26 cellular contexts compared by ENCODE assay signal in the genomic region with DNA sequence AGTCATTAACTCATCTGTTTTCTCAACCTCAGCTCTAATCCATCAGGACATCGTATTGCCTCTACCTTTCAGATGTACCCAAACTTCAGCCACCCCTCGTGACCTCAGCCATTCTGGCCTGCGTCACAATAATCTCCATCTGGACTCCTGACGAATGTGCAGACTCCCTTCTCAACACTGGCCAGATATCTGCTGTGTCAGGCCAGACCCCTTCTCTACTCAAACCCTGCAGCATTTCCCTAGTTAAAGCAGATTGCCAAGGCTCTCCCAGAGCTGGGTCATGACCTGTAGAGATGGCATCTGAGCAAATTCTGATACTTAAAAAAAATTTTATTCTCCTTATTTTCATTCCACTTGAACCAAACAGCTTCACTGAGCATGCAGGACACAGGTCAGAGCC.
DNase-seq lines count a peak whose midpoint lies in the region; ATAC-seq, FAIRE-seq and TF ChIP-seq lines count a peak whose summit lies in the region.
"Had no signal": no experiment of that assay in that cellular context is flagged by ENCODE, and none has a peak within 500 bp of the region (broad histone marks: within the 10 kb centered on the region; RNA-seq: fewer than 3 reads in every experiment).

No MANE protein-coding gene starts in this region.

- H3K79me2 ChIP-seq in GM23338 (replicated peaks; ENCODE audit: insufficient read depth), result no peaks in the 10 kb centered on the region
- peaks cover 9% of the 10 kb centered on the region; the same call in 1 of the 2 replicates for H3K79me2 ChIP-seq in SK-N-SH (ENCODE audit: insufficient read depth)
- no peaks in the 10 kb centered on the region for H3K79me2 ChIP-seq in H1 (ENCODE audit: control insufficient read depth in 1 of 2, insufficient read depth in 2 of 2, low read length in 2 of 2)
- peaks cover 18% of the 10 kb centered on the region for H3K79me2 ChIP-seq in neural progenitor cell (ENCODE audit: low read depth)

- H2BK5ac ChIP-seq in H1 (ENCODE audit: low read depth, low read length), result no peak overlapping the region

- H3K4me1 Mint-ChIP-seq in GM23338, result peaks cover 16% of the 10 kb centered on the region
- peaks cover 21% of the 10 kb centered on the region for H3K4me1 Mint-ChIP-seq in neural progenitor cell
- H3K4me1 Mint-ChIP-seq: CD14-positive monocyte had no signal

- H2BK120ac ChIP-seq in H1 (replicated peaks; ENCODE audit: low read depth, low read length), result no peak overlapping the region

- H3K9me3 Mint-ChIP-seq in GM23338 (peaks cover 4% of the 10 kb centered on the region; the same call in 2 of the 3 replicates), neural progenitor cell (peaks cover 21% of the 10 kb centered on the region)
- H3K9me3 Mint-ChIP-seq: CD4-positive, alpha-beta T cell had no signal

- H4K5ac ChIP-seq in H1 (ENCODE audit: insufficient read length, low read depth, low read length), result no peak overlapping the region

- TF ChIP-seq POLR2A in H1 (IDR thresholded peaks at IDR 0.05; ENCODE audit: control extremely low read depth in 1 of 2, low read depth in 2 of 2, low read length in 2 of 2), result no peak

- H4K8ac ChIP-seq in H1 (ENCODE audit: extremely low read depth, insufficient read depth, low read length), result no peak overlapping the region

- H3K9ac ChIP-seq in SK-N-SH (no peak overlapping the region), H1 (replicated peaks in 1 of 4; ENCODE audit: extremely low read depth in 1 of 4, low read depth in 3 of 4, low read length in 3 of 4) (no peak overlapping the region), neural progenitor cell (no peak overlapping the region)
- H3K9ac ChIP-seq: BLaER1 treated with 17β-estradiol and CSF1 and Interleukin-3, amounts not matched to agents 10 nM and 100 nM; GM23248 had no signal

- CTCF ChIA-PET in SK-N-SH (lab: Yijun Ruan, JAX), result interaction anchor here (0.8 to 1.6 kb wide), 3 partner anchors 15 to 109 kb away, joined by 3 to 5 read pairs (median 3); no protein-coding TSS in a partner anchor
- CTCF ChIA-PET in H1 (lab: Charles Lee; ENCODE audit: partially characterized antibody), result interaction anchor here (0.8 to 1.1 kb wide), 2 partner anchors 10 to 29 kb away, joined by 3 to 4 read pairs; no protein-coding TSS in a partner anchor

- no peak for ATAC-seq in GM23338
- ATAC-seq: A549, GM12878 had no signal

- FAIRE-seq in H1 (lab: Jason Lieb, UNC), result no peak
- FAIRE-seq: A549, D721Med, GM12878, GM19239, H54 had no signal

- POLR2A ChIA-PET in SK-N-SH (lab: Yijun Ruan, JAX) (no interaction called here), H1 (lab: Charles Lee; ENCODE audit: partially characterized antibody) (no interaction called here)

- H3K36me3 Mint-ChIP-seq in GM23338 (ENCODE audit: low read depth) (peaks cover 9% of the 10 kb centered on the region), neural progenitor cell (peaks cover 32% of the 10 kb centered on the region)
- H3K36me3 Mint-ChIP-seq: CD14-positive monocyte; CD8-positive, alpha-beta memory T cell had no signal

- H3K27me3 Mint-ChIP-seq in GM23338 (ENCODE audit: insufficient read depth, low read depth, poor library complexity) (peaks cover 3% of the 10 kb centered on the region), neural progenitor cell (ENCODE audit: insufficient read depth, low read depth) (no peaks in the 10 kb centered on the region)

- H3F3A ChIP-seq in GM23338 (replicated peaks; ENCODE audit: low read depth), result no peaks in the 10 kb centered on the region; the same call in 1 of the 2 replicates
- H3F3A ChIP-seq in SK-N-SH (replicated peaks; ENCODE audit: insufficient read depth), result no peaks in the 10 kb centered on the region
- peaks cover 10% of the 10 kb centered on the region for H3F3A ChIP-seq in neural progenitor cell (ENCODE audit: low read depth)

- H3K27me3 ChIP-seq in GM23338 (ENCODE audit: insufficient read depth) (no peaks in the 10 kb centered on the region), SK-N-SH (ENCODE audit: insufficient read depth) (no peaks in the 10 kb centered on the region), H1 (replicated peaks in 1 of 4; ENCODE audit: control insufficient read depth in 3 of 4, extremely low read depth in 1 of 4, insufficient read depth in 3 of 4, low read length in 3 of 4) (no peaks in the 10 kb centered on the region), neural progenitor cell (no peaks in the 10 kb centered on the region), dorsolateral prefrontal cortex (peaks cover 0 to 22% (median 0%) of the 10 kb centered on the region in 45 donors)
- H3K27me3 ChIP-seq: BE2C had no signal

- H2BK15ac ChIP-seq in H1 (ENCODE audit: low read length), result peak overlapping the region; percentile 61; the same call in 1 of the 2 replicates

- H3K79me1 ChIP-seq in H1 (ENCODE audit: low read depth, low read length), result no peaks in the 10 kb centered on the region

- intact Hi-C loops in dorsolateral prefrontal cortex (cut with DNase I), result no loop called here

- H3K9me2 ChIP-seq in GM23338 (ENCODE audit: insufficient read depth), result no peaks in the 10 kb centered on the region
- no peaks in the 10 kb centered on the region for H3K9me2 ChIP-seq in SK-N-SH

- no peak overlapping the region for H3K4ac ChIP-seq in H1 (replicated peaks; ENCODE audit: insufficient read length, low read depth, low read length)

- H2BK20ac ChIP-seq in H1 (ENCODE audit: low read length), result no peak overlapping the region

- TF ChIP-seq RAD21 in SK-N-SH (IDR thresholded peaks at IDR 0.05; ENCODE audit: low read length), result no peak
- no peak for TF ChIP-seq RAD21 in H1 (IDR thresholded peaks at IDR 0.05 in 1 of 2, conservative IDR thresholded peaks at IDR 0.05 in 1 of 2; ENCODE audit: low read depth in 2 of 2, low read length in 2 of 2)

- H3K18ac ChIP-seq in H1 (ENCODE audit: extremely low read depth, low read length), result no peak overlapping the region

- H3K4me2 ChIP-seq in GM23338, result no peak overlapping the region
- no peak overlapping the region for H3K4me2 ChIP-seq in SK-N-SH
- H3K4me2 ChIP-seq in H1 (ENCODE audit: insufficient read depth in 1 of 2, low read depth in 2 of 2, low read length in 2 of 2), result no peak overlapping the region
- no peak overlapping the region for H3K4me2 ChIP-seq in neural progenitor cell
- H3K4me2 ChIP-seq: A549; BLaER1 treated with 17β-estradiol and CSF1 and Interleukin-3, amounts not matched to agents 10 nM and 100 nM had no signal

- no peak overlapping the region for H3K4me3 Mint-ChIP-seq in GM23338
- H3K4me3 Mint-ChIP-seq in neural progenitor cell, result no peak overlapping the region
- H3K4me3 Mint-ChIP-seq: CD14-positive monocyte; CD4-positive, alpha-beta T cell; CD8-positive, alpha-beta memory T cell had no signal

- H3K23me2 ChIP-seq in H1 (ENCODE audit: low read depth, low read length), result peaks cover 2% of the 10 kb centered on the region; the same call in 1 of the 2 replicates

- H3K9me3 ChIP-seq in SK-N-SH (no peaks in the 10 kb centered on the region), H1 (ENCODE audit: insufficient read depth in 2 of 2, low read depth in 1 of 2, low read length in 1 of 2) (no peaks in the 10 kb centered on the region), neural progenitor cell (ENCODE audit: low read depth) (no peaks in the 10 kb centered on the region)
- H3K9me3 ChIP-seq: A549, BE2C, HAP-1 had no signal

- H3K27ac Mint-ChIP-seq in GM23338 (peak overlapping the region; percentile 74; the same call in 1 of the 2 replicates), neural progenitor cell (peak overlapping the region; percentile 76)
- H3K27ac Mint-ChIP-seq: CD4-positive, alpha-beta T cell; CD8-positive, alpha-beta memory T cell had no signal

- H2AK5ac ChIP-seq in H1 (ENCODE audit: low read depth, low read length), result no peak overlapping the region

- TF ChIP-seq CTCF in GM23338 (conservative IDR thresholded peaks at IDR 0.05; ENCODE audit: low read depth in 2 of 2), result no peak
- no peak for TF ChIP-seq CTCF in SK-N-SH (IDR thresholded peaks at IDR 0.05)
- no peak for TF ChIP-seq CTCF in H1 (IDR thresholded peaks at IDR 0.05; ENCODE audit: control extremely low read depth in 1 of 3, insufficient read depth in 1 of 3, low read depth in 1 of 3, low read length in 3 of 3)
- TF ChIP-seq CTCF in neural progenitor cell (IDR thresholded peaks at IDR 0.05), result no peak
- no peak for TF ChIP-seq CTCF in dorsolateral prefrontal cortex (IDR thresholded peaks at IDR 0.05 in 54 of 56, conservative IDR thresholded peaks at IDR 0.05 in 2 of 56; ENCODE audit: low read depth in 1 of 56, partially characterized antibody in 56 of 56)

- TF ChIP-seq EP300 in SK-N-SH (IDR thresholded peaks at IDR 0.05; ENCODE audit: borderline replicate concordance in 1 of 2, low read depth in 1 of 2, low read length in 1 of 2) (peak in 1 of 2 experiments; percentile 23; a peak in 1 of 4 replicates), H1 (IDR thresholded peaks at IDR 0.05; ENCODE audit: borderline replicate concordance in 1 of 2, low read depth in 2 of 2, low read length in 2 of 2) (no peak)

- no peak for DNase-seq in GM23338 (ENCODE audit: low spot score)
- peak; percentile 55 for DNase-seq in SK-N-SH
- DNase-seq in H1 (ENCODE audit: low read depth in 1 of 2, low spot score in 2 of 2), result no peak
- DNase-seq in neural progenitor cell (ENCODE audit: low spot score), result no peak
- DNase-seq in dorsolateral prefrontal cortex, result no peak
- DNase-seq in midbrain (lab: John Stamatoyannopoulos, UW), result no peak
- DNase-seq in activated CD4-positive, CD25-positive, alpha-beta regulatory T cell treated with anti-CD3 and anti-CD28 coated beads, Interleukin-2, amount 50 U/mL, for 72 hours, result no peak
- DNase-seq: 8988T; ACHN; AML-193; BE2C; CD4-positive, alpha-beta T cell; CD8-positive, alpha-beta memory T cell; DMS 273 treated with DMSO at 0.1 percent for 48 hours; DMS79; EL; GDM1; GM23248 had no signal

- peaks cover 8% of the 10 kb centered on the region for H3K4me1 ChIP-seq in GM23338 (ENCODE audit: insufficient read depth)
- H3K4me1 ChIP-seq in SK-N-SH (ENCODE audit: control insufficient read depth in 1 of 2, insufficient read depth in 2 of 2, low read depth in 1 of 2, low read length in 1 of 2), result peaks cover 0 to 19% of the 10 kb centered on the region in 2 experiments; a peak in 3 of 4 replicates
- peaks cover 0 to 6% (median 1%) of the 10 kb centered on the region in 4 experiments; a peak in 2 of 7 replicates for H3K4me1 ChIP-seq in H1 (replicated peaks in 1 of 4; ENCODE audit: control insufficient read depth in 3 of 4, insufficient read depth in 4 of 4, low read length in 3 of 4)
- H3K4me1 ChIP-seq in neural progenitor cell, result peaks cover 16% of the 10 kb centered on the region
- H3K4me1 ChIP-seq: A549; BE2C; BLaER1 treated with 17β-estradiol and CSF1 and Interleukin-3, amounts not matched to agents 10 nM and 100 nM; HAP-1 had no signal

- no peak overlapping the region for H3K56ac ChIP-seq in H1 (replicated peaks; ENCODE audit: insufficient read length, low read depth, low read length)

- no peak overlapping the region for H3K27ac ChIP-seq in GM23338 (ENCODE audit: low read depth)
- peak overlapping the region in 1 of 2 experiments; percentile 41; a peak in 1 of 4 replicates for H3K27ac ChIP-seq in SK-N-SH (ENCODE audit: low read depth in 2 of 2, low read length in 1 of 2)
- H3K27ac ChIP-seq in H1 (ENCODE audit: low read depth, low read length), result no peak overlapping the region
- no peak overlapping the region for H3K27ac ChIP-seq in neural progenitor cell
- H3K27ac ChIP-seq in dorsolateral prefrontal cortex, result no peak overlapping the region
- H3K27ac ChIP-seq: A549; BLaER1 treated with 17β-estradiol and CSF1 and Interleukin-3, amounts not matched to agents 10 nM and 100 nM; GM23248 had no signal

- H3K36me3 ChIP-seq in GM23338 (ENCODE audit: insufficient read depth) (no peaks in the 10 kb centered on the region), SK-N-SH (replicated peaks in 1 of 2; ENCODE audit: control insufficient read depth in 1 of 2, insufficient read depth in 2 of 2, low read length in 1 of 2) (peaks cover 0 to 4% of the 10 kb centered on the region in 2 experiments), H1 (ENCODE audit: control insufficient read depth in 2 of 4, insufficient read depth in 4 of 4, low read length in 3 of 4) (peaks cover 0 to 5% (median 3%) of the 10 kb centered on the region in 4 experiments; a peak in 2 of 8 replicates), neural progenitor cell (no peaks in the 10 kb centered on the region)
- H3K36me3 ChIP-seq: BE2C; BLaER1 treated with 17β-estradiol and CSF1 and Interleukin-3, amounts not matched to agents 10 nM and 100 nM; HAP-1 had no signal

- no peak overlapping the region for H3K14ac ChIP-seq in H1 (ENCODE audit: insufficient read length)

- H2AFZ ChIP-seq in GM23338 (no peak overlapping the region), SK-N-SH (ENCODE audit: low read depth) (no peak overlapping the region), H1 (ENCODE audit: low read length) (no peak overlapping the region), neural progenitor cell (replicated peaks) (no peak overlapping the region)
- H2AFZ ChIP-seq: GM23248 had no signal

- H3K4me3 ChIP-seq in GM23338 (no peak overlapping the region), SK-N-SH (ENCODE audit: low read depth in 2 of 2, low read length in 1 of 2) (no peak overlapping the region), H1 (ENCODE audit: extremely low read depth in 1 of 4, insufficient read depth in 2 of 4, low read depth in 3 of 4, low read length in 4 of 4) (no peak overlapping the region), neural progenitor cell (no peak overlapping the region), dorsolateral prefrontal cortex (no peak overlapping the region)
- H3K4me3 ChIP-seq: A549; BLaER1 treated with 17β-estradiol and CSF1 and Interleukin-3, amounts not matched to agents 10 nM and 100 nM; GM12878; GM23248; HAP-1 had no signal

- no peak overlapping the region for H4K91ac ChIP-seq in H1 (replicated peaks; ENCODE audit: insufficient read length, low read length)

- no peak overlapping the region for H3K23ac ChIP-seq in H1 (ENCODE audit: insufficient read length)

- no peaks in the 10 kb centered on the region for H4K20me1 ChIP-seq in GM23338 (replicated peaks; ENCODE audit: insufficient read depth)
- no peaks in the 10 kb centered on the region for H4K20me1 ChIP-seq in SK-N-SH (ENCODE audit: insufficient read depth)
- no peaks in the 10 kb centered on the region for H4K20me1 ChIP-seq in H1 (replicated peaks in 1 of 2; ENCODE audit: control insufficient read depth in 1 of 2, insufficient read depth in 2 of 2, low read length in 2 of 2)
- no peaks in the 10 kb centered on the region for H4K20me1 ChIP-seq in neural progenitor cell (ENCODE audit: low read depth)
- H4K20me1 ChIP-seq: BLaER1 treated with 17β-estradiol and CSF1 and Interleukin-3, amounts not matched to agents 10 nM and 100 nM had no signal

- 0 out of 2 replicates have a peak overlapping the region, but pooled peaks have one; percentile 12 for H2BK12ac ChIP-seq in H1 (ENCODE audit: low read depth, low read length)

- 60% methylated on average over 4 of the region's 4 CpGs for WGBS in SK-N-SH (ENCODE audit: low lambda C conversion rate)
- WGBS in H1 (ENCODE audit: extremely low coverage in 1 of 2, insufficient coverage in 1 of 2, insufficient read length in 1 of 2, insufficient replicate concordance in 2 of 2, low coverage in 1 of 2, low lambda C conversion rate in 2 of 2, missing lambda C conversion rate in 1 of 2), 2 experiments, result 83% methylated on average over 4 of the region's 4 CpGs; no CpG with 5 or more reads in 1 of the 2 experiments
